ENCODE assay signal across 8 cellular contexts in the genomic region with DNA sequence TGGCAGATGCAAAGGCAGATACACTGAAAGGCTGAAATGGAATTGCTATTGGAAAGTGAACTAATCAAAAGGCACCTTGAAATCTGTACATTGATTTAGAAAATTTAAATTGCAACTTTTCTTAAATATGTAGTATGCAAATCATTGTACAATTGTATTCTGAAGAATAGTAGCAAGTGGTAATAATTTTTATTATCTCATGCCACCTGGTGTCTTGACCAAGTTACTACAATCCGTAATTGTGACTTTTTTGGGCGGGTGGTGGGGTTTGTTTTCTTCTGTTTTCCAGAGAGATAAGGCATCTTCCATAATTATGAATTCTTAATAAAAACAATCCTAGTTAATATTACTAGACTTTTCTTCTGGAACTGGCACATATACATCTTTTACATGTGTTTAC. TPM values are rescaled to one million over a fixed set of nuclear protein-coding genes. Genes with fewer than 3 reads are reported as not detected.
A peak's percentile ranks its signal among the peaks of the same experiment; 100 is the strongest.
DNase-seq lines count a peak whose midpoint lies in the region; ATAC-seq and TF ChIP-seq lines count a peak whose summit lies in the region.

No MANE protein-coding gene starts in this region.

- no peaks in the 10 kb centered on the region for H3K36me3 ChIP-seq in HEK293 (ENCODE audit: control insufficient read depth in 2 of 2, insufficient read depth in 1 of 2, low read length in 2 of 2)
- H3K36me3 ChIP-seq in Peyer's patch, result no peaks in the 10 kb centered on the region
- no peaks in the 10 kb centered on the region for H3K36me3 ChIP-seq in psoas muscle (ENCODE audit: insufficient read depth in 1 of 2, low read depth in 1 of 2)

- no peaks in the 10 kb centered on the region for H3K9me3 ChIP-seq in HEK293 (ENCODE audit: control insufficient read depth, insufficient read depth, low read depth, low read length)
- no peaks in the 10 kb centered on the region for H3K9me3 ChIP-seq in Peyer's patch
- no peaks in the 10 kb centered on the region for H3K9me3 ChIP-seq in psoas muscle

- CTCF ChIA-PET in HEK293 (lab: Yijun Ruan, JAX), result interaction anchor here (0.5 to 7.4 kb wide), 12 partner anchors 9 to 563 kb away, joined by 3 to 72 read pairs (median 5); partner anchors contain the start of genes BCKDHB and ELOVL4

- TF ChIP-seq CTCF in HEK293 (tag by site-specific recombination; IDR thresholded peaks at IDR 0.05) (no peak), Peyer's patch (IDR thresholded peaks at IDR 0.05) (peak; percentile 27 to 59 (median 56)), psoas muscle (IDR thresholded peaks at IDR 0.05) (peak; percentile 49)

- no peak overlapping the region for H3K4me3 ChIP-seq in HEK293 (ENCODE audit: low read depth, low read length)
- H3K4me3 ChIP-seq in Peyer's patch, result no peak overlapping the region
- H3K4me3 ChIP-seq in psoas muscle, result no peak overlapping the region

- TF ChIP-seq POLR2A in Peyer's patch (IDR thresholded peaks at IDR 0.05) (no peak), erythroblast (IDR thresholded peaks at IDR 0.05; ENCODE audit: low read length) (no peak)

- intact Hi-C loops in psoas muscle (cut with DNase I), result loop anchor here (5.0 kb wide), 1 partner anchor 147 kb away; the partner anchor contains the start of gene ELOVL4 (in 2 of the 2)

- no peaks in the 10 kb centered on the region for H3K4me1 ChIP-seq in HEK293 (ENCODE audit: control insufficient read depth, insufficient read depth, low read length)
- H3K4me1 ChIP-seq in Peyer's patch, result no peaks in the 10 kb centered on the region
- H3K4me1 ChIP-seq in psoas muscle, result no peaks in the 10 kb centered on the region

- POLR2A ChIA-PET in HEK293 (lab: Yijun Ruan, JAX), result no interaction called here

- H3K27me3 ChIP-seq in Peyer's patch, result no peaks in the 10 kb centered on the region
- no peaks in the 10 kb centered on the region for H3K27me3 ChIP-seq in psoas muscle (ENCODE audit: insufficient read depth in 3 of 3, low read length in 2 of 3)

- DNase-seq in NCI-H1417 (lab: John Stamatoyannopoulos, UW) (peak in 2 of 3 experiments; percentile 26 to 36), NCI-H1417 treated with DMSO at 0.1 percent for 48 hours (lab: John Stamatoyannopoulos, UW) (no peak), Peyer's patch (no peak), erythroblast (lab: John Stamatoyannopoulos, UW) (peak; percentile 20 to 51), psoas muscle (no peak), ecto neural progenitor cell (ENCODE audit: low spot score) (no peak)
- DNase-seq in activated CD4-positive, alpha-beta T cell treated with anti-CD3 and anti-CD28 coated beads, Interleukin-2, amount 50 U/mL, for 4 hours, result no peak

- ATAC-seq in psoas muscle, result no peak

- H3K27ac ChIP-seq in HEK293 (ENCODE audit: extremely low read depth, low read depth, low read length), result no peak overlapping the region
- no peak overlapping the region for H3K27ac ChIP-seq in Peyer's patch
- H3K27ac ChIP-seq in psoas muscle, result no peak overlapping the region

- 7 to 11% (median 7%) methylated on average over 2 of the region's 2 CpGs for WGBS in psoas muscle, 3 donors

TF ChIP-seq in HEK293, 187 proteins besides CTCF, POLR2A, EP300 and RAD21:
- TF ChIP-seq ZNF248 (tag by site-specific recombination; IDR thresholded peaks at IDR 0.05) (no peak), GFI1B (tag by site-specific recombination; IDR thresholded peaks at IDR 0.05) (no peak), ZNF654 (tag by site-specific recombination; IDR thresholded peaks at IDR 0.05; ENCODE audit: low read depth) (peak; percentile 67), ZNF660 (tag by site-specific recombination; IDR thresholded peaks at IDR 0.05) (no peak)
- TF ChIP-seq, protein P1, sequence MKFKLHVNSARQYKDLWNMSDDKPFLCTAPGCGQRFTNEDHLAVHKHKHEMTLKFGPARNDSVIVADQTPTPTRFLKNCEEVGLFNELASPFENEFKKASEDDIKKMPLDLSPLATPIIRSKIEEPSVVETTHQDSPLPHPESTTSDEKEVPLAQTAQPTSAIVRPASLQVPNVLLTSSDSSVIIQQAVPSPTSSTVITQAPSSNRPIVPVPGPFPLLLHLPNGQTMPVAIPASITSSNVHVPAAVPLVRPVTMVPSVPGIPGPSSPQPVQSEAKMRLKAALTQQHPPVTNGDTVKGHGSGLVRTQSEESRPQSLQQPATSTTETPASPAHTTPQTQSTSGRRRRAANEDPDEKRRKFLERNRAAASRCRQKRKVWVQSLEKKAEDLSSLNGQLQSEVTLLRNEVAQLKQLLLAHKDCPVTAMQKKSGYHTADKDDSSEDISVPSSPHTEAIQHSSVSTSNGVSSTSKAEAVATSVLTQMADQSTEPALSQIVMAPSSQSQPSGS (tag by site-specific recombination; IDR thresholded peaks at IDR 0.05; ENCODE audit: low read depth), result no peak

RNA-seq across cellular contexts. Expression of gene BCKDHB, which starts 12.5 kb away (rescaled TPM):
- total RNA-seq in Peyer's patch (10 to 100 TPM; 13.3 to 31.8 (median 20.1) TPM), psoas muscle (10 to 100 TPM in 1 of 4 donors, 1 to 10 TPM in 3; 6.5 to 13.9 (median 7.0) TPM)
- 10 to 100 TPM in 1 of 3 donors, 1 to 10 TPM in 2; 3.2 to 10.4 (median 3.5) TPM for polyA plus RNA-seq in psoas muscle

Comparison
In these comparisons a context has a peak if more than half of its experiments do, and no peak if none do; other contexts are left out.
1. DNase-seq: peak in NCI-H1417 (2 of 3) and erythroblast (2 of 2); none in NCI-H1417 treated with DMSO at 0.1 percent for 48 hours (single experiment), Peyer's patch (0 of 3), psoas muscle (0 of 2), ecto neural progenitor cell (single experiment) and activated CD4-positive, alpha-beta T cell treated with anti-CD3 and anti-CD28 coated beads, Interleukin-2, amount 50 U/mL, for 4 hours (0 of 2).